Comparison of ENCODE assay signal across 1 cellular context in the genomic region with DNA sequence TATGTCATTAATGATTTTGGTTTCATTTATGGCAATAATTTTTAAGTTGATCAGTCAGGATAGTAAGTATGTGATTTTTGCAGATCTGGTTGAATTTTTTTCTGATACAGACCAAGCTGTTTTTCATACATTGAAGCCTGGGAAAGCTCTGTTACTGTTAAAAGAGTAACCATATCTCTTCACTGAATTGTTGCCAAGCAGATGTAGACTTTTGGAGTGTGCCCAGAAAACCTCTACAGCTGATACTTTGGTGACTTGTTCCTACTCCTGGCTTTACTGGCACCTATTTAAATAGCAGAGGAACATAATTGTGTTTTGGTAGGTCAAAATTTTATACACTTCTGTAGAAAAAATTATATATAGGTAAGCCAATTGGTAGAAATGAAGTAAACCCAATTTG.
TF ChIP-seq lines count a peak whose summit lies in the region.

No MANE protein-coding gene starts in this region.

TF ChIP-seq in HepG2, 621 proteins besides CTCF, POLR2A, EP300 and RAD21 (continued from another document):
- TF ChIP-seq CREB3 (CRISPR knock-in tag; IDR thresholded peaks at IDR 0.05) (no peak), NBN (conservative IDR thresholded peaks at IDR 0.05) (no peak)
